Comparison of ENCODE assay signal across 31 cellular contexts in the genomic region with DNA sequence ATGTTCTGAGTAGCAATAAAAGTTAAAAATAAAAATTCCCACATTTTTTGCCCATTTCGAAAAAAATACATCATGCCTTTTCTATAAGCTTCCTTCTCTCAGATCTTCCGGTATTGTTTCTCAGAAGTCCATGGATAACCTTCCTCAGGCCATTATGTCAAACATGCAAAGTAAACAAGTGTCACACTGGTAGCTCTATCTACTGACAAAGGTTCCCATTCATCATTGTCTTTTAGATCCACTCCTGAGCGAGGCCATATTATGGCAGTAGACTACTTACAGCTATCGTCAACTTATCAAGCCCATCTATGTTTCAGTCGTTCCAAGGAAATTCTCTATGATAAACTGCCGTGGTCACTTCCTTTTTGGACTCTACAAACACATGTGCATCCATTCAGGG.
"Had no signal": no experiment of that assay in that cellular context is flagged by ENCODE, and none has a peak within 500 bp of the region (broad histone marks: within the 10 kb centered on the region; RNA-seq: fewer than 3 reads in every experiment).

No MANE protein-coding gene starts in this region.

- H3K27me3 Mint-ChIP-seq: naive thymus-derived CD8-positive, alpha-beta T cell; progenitor cell of endocrine pancreas; stimulated activated naive B cell treated with anti-CD40 and anti-IgM and Interleukin-4, amounts not matched to agents 10 μg/mL and 1 μg/mL and 100 μg/mL, for 72 hours had no signal

- H3K79me2 ChIP-seq: parathyroid adenoma had no signal

- H3K4me2 ChIP-seq: neural progenitor cell had no signal

- H3K4me3 Mint-ChIP-seq: immature natural killer cell; naive thymus-derived CD8-positive, alpha-beta T cell; nephron progenitor cell; neural progenitor cell; stimulated activated naive B cell treated with anti-CD40 and anti-IgM and Interleukin-4, amounts not matched to agents 10 μg/mL and 1 μg/mL and 100 μg/mL, for 72 hours had no signal

- ATAC-seq: left colon; left lung; lower lobe of right lung; naive thymus-derived CD8-positive, alpha-beta T cell; sciatic nerve; stimulated activated naive B cell treated with anti-CD40 and anti-IgM and Interleukin-4, amounts not matched to agents 10 μg/mL and 1 μg/mL and 100 μg/mL, for 72 hours; stimulated activated naive CD8-positive, alpha-beta T cell treated with anti-CD3 and anti-CD28 coated beads, Interleukin-15, Interleukin-2, amounts not matched to agents 100 U/mL and 50 U/mL, for 24 hours had no signal

- H3K9me3 ChIP-seq: left lung, lower lobe of right lung, neutrophil, right atrium auricular region, stomach, testis, thyroid gland, transverse colon, upper lobe of left lung, vagina had no signal

- H3K27ac ChIP-seq: left lung, lower lobe of right lung, neural progenitor cell, neutrophil, parathyroid adenoma, right atrium auricular region, skin epidermis, stomach, testis, thyroid gland, transverse colon, upper lobe of left lung, vagina had no signal

- H3K4me1 ChIP-seq: left lung, lower lobe of right lung, parathyroid adenoma, right atrium auricular region, stomach, testis, thyroid gland, transverse colon, upper lobe of left lung, vagina had no signal

- H2AFZ ChIP-seq: neural progenitor cell, parathyroid adenoma had no signal

- DNase-seq: hypothalamus; immature natural killer cell; kidney; left colon; left lung; lower lobe of right lung; mammary epithelial cell; mesenchymal stem cell; naive thymus-derived CD8-positive, alpha-beta T cell; nephron progenitor cell; occipital lobe; stimulated activated CD4-positive, alpha-beta T cell treated with anti-CD3 and anti-CD28 coated beads, Interleukin-12 subunit alpha, Interleukin-12 subunit beta, amount 100 ng/mL, for 4 hours; stimulated activated CD4-positive, alpha-beta T cell treated with anti-CD3 and anti-CD28 coated beads, Interleukin-15, amount 100 ng/mL, for 24 hours; stimulated activated CD4-positive, alpha-beta T cell treated with anti-CD3 and anti-CD28 coated beads, Interleukin-2, amount 100 ng/mL, for 24 hours; stimulated activated CD4-positive, alpha-beta T cell treated with anti-CD3 and anti-CD28 coated beads, Interleukin-4, amount 100 ng/mL, for 1 hour; stimulated activated naive B cell treated with anti-CD40 and anti-IgM and Interleukin-4, amounts not matched to agents 10 μg/mL and 1 μg/mL and 100 μg/mL, for 72 hours; stimulated activated naive CD8-positive, alpha-beta T cell treated with anti-CD3 and anti-CD28 coated beads, Interleukin-15, Interleukin-2, amounts not matched to agents 100 U/mL and 50 U/mL, for 24 hours; stomach; testis; thyroid gland; transverse colon; upper lobe of left lung had no signal

- H3K27ac Mint-ChIP-seq: immature natural killer cell; naive thymus-derived CD8-positive, alpha-beta T cell; nephron progenitor cell; neural progenitor cell; progenitor cell of endocrine pancreas; stimulated activated naive B cell treated with anti-CD40 and anti-IgM and Interleukin-4, amounts not matched to agents 10 μg/mL and 1 μg/mL and 100 μg/mL, for 72 hours had no signal

- H3K36me3 ChIP-seq: left lung, lower lobe of right lung, neural progenitor cell, neutrophil, right atrium auricular region, stomach, thyroid gland, transverse colon, upper lobe of left lung, vagina had no signal

- H3K4me3 ChIP-seq: left lung, lower lobe of right lung, neural progenitor cell, right atrium auricular region, skin epidermis, stomach, testis, thyroid gland, transverse colon, upper lobe of left lung, vagina had no signal

- H3K4me1 Mint-ChIP-seq: immature natural killer cell; naive thymus-derived CD8-positive, alpha-beta T cell; stimulated activated naive B cell treated with anti-CD40 and anti-IgM and Interleukin-4, amounts not matched to agents 10 μg/mL and 1 μg/mL and 100 μg/mL, for 72 hours had no signal

- H3K36me3 Mint-ChIP-seq: immature natural killer cell; naive thymus-derived CD8-positive, alpha-beta T cell; neural progenitor cell; stimulated activated naive B cell treated with anti-CD40 and anti-IgM and Interleukin-4, amounts not matched to agents 10 μg/mL and 1 μg/mL and 100 μg/mL, for 72 hours had no signal

- H3K9ac ChIP-seq: neural progenitor cell, parathyroid adenoma had no signal

- FAIRE-seq: islet of Langerhans had no signal

- H3K27me3 ChIP-seq: left lung, neural progenitor cell, neutrophil, right atrium auricular region, stomach, testis, thyroid gland, transverse colon, upper lobe of left lung, vagina had no signal
